In genomic region chr3:103052236-103052830, GRCh38 we compare ENCODE assay signal across 13 cellular contexts.
DNase-seq lines count a peak whose midpoint lies in the region; ATAC-seq and TF ChIP-seq lines count a peak whose summit lies in the region.
"Had no signal": no experiment of that assay in that cellular context is flagged by ENCODE, and none has a peak within 500 bp of the region (broad histone marks: within the 10 kb centered on the region; RNA-seq: fewer than 3 reads in every experiment).

No MANE protein-coding gene starts in this region.

- no peaks in the 10 kb centered on the region for H3K4me1 ChIP-seq in Peyer's patch
- H3K4me1 ChIP-seq in MM.1S (ENCODE audit: low read length): 0 out of 2 replicates have a peak, but pooled peaks cover 2% of the 10 kb centered on the region
- H3K4me1 ChIP-seq: esophagus squamous epithelium, parathyroid adenoma had no signal

- no peak overlapping the region for H2AFZ ChIP-seq in MM.1S (ENCODE audit: low read length)
- H2AFZ ChIP-seq: parathyroid adenoma had no signal

- no peaks in the 10 kb centered on the region for H3K9me2 ChIP-seq in MM.1S (replicated peaks; ENCODE audit: insufficient read depth, low read length)

- H3K36me3 ChIP-seq in Peyer's patch (no peaks in the 10 kb centered on the region), MM.1S (replicated peaks; ENCODE audit: insufficient read depth, low read length) (no peaks in the 10 kb centered on the region)
- H3K36me3 ChIP-seq: esophagus squamous epithelium, thoracic aorta had no signal

- H3K79me2 ChIP-seq in MM.1S (ENCODE audit: low read length): no peaks in the 10 kb centered on the region
- H3K79me2 ChIP-seq: parathyroid adenoma had no signal

- TF ChIP-seq CTCF in Peyer's patch (IDR thresholded peaks at IDR 0.05): no peak
- no peak for TF ChIP-seq CTCF in MM.1S (IDR thresholded peaks at IDR 0.05; ENCODE audit: low read length)
- no peak for TF ChIP-seq CTCF in GM13976 (IDR thresholded peaks at IDR 0.05; ENCODE audit: borderline replicate concordance, control extremely low read depth, extremely low read depth, insufficient read depth, missing control alignments)

- no peak overlapping the region for H3K4me2 ChIP-seq in MM.1S (ENCODE audit: low read depth, low read length)

- H3F3A ChIP-seq in MM.1S (ENCODE audit: insufficient read depth, low read length): no peaks in the 10 kb centered on the region

- in situ Hi-C loops in GM13976 (cut with MboI; ENCODE audit: low sequenced_read_pairs, unreplicated experiment): no loop called here

- intact Hi-C loops in Right ventricle myocardium superior (cut with DNase I): no loop called here
- intact Hi-C loops in sciatic nerve (cut with DNase I): no loop called here

- H3K9me3 ChIP-seq in Peyer's patch (no peaks in the 10 kb centered on the region), MM.1S (replicated peaks; ENCODE audit: insufficient read depth, low read length) (no peaks in the 10 kb centered on the region)
- H3K9me3 ChIP-seq: esophagus squamous epithelium, thoracic aorta had no signal

- no peaks in the 10 kb centered on the region for H3K27me3 ChIP-seq in Peyer's patch
- no peaks in the 10 kb centered on the region for H3K27me3 ChIP-seq in MM.1S (replicated peaks; ENCODE audit: insufficient read depth, low read length)
- H3K27me3 ChIP-seq: esophagus squamous epithelium had no signal

- H4K20me1 ChIP-seq in MM.1S (ENCODE audit: insufficient read depth, low read length): no peaks in the 10 kb centered on the region

- H3K27ac ChIP-seq in Peyer's patch: no peak overlapping the region
- H3K27ac ChIP-seq in MM.1S (ENCODE audit: low read length): no peak overlapping the region
- H3K27ac ChIP-seq: esophagus squamous epithelium, parathyroid adenoma, thoracic aorta had no signal

- DNase-seq in ELR (ENCODE audit: low read depth): peak; percentile 57
- peak in 2 of 3 donors; percentile 51 to 79 for DNase-seq in Peyer's patch
- peak; percentile 51 for DNase-seq in Right ventricle myocardium superior
- DNase-seq in sciatic nerve (ENCODE audit: low spot score): peak; percentile 66
- DNase-seq in MM.1S: no peak
- DNase-seq in GM13976 (ENCODE audit: low spot score): no peak
- DNase-seq in stimulated activated naive CD8-positive, alpha-beta T cell treated with anti-CD3 and anti-CD28 coated beads, Interleukin-15, Interleukin-2, amounts not matched to agents 100 U/mL and 50 U/mL, for 24 hours: no peak
- DNase-seq: activated T-cell treated with anti-CD3 and anti-CD28 coated beads, Interleukin-2, amount 50 U/mL, for 4 hours; esophagus squamous epithelium; NCI-H187 had no signal

- ATAC-seq in Right ventricle myocardium superior (ENCODE audit: poor library complexity) (peak; percentile 78), sciatic nerve (peak; percentile 71), HG03354 (IDR thresholded peaks at IDR 0.05; ENCODE audit: poor library complexity, severe bottlenecking, unreplicated experiment) (no peak)
- ATAC-seq in stimulated activated naive CD8-positive, alpha-beta T cell treated with anti-CD3 and anti-CD28 coated beads, Interleukin-15, Interleukin-2, amounts not matched to agents 100 U/mL and 50 U/mL, for 24 hours: no peak
- ATAC-seq: activated T-cell treated with anti-CD3 and anti-CD28 coated beads, Interleukin-2, amount 50 U/mL, for 4 hours had no signal

- no peak for TF ChIP-seq POLR2A in Peyer's patch (IDR thresholded peaks at IDR 0.05)

- H3K4me3 ChIP-seq in Peyer's patch: no peak overlapping the region
- H3K4me3 ChIP-seq in MM.1S (ENCODE audit: low read length): no peak overlapping the region
- H3K4me3 ChIP-seq: esophagus squamous epithelium, thoracic aorta had no signal

- H3K9ac ChIP-seq in MM.1S (ENCODE audit: low read length): no peak overlapping the region
- H3K9ac ChIP-seq: parathyroid adenoma had no signal

Comparison
In these comparisons a context has a peak if more than half of its experiments do, and no peak if none do; other contexts are left out.
1. DNase-seq: peak in ELR (single experiment), Peyer's patch (2 of 3), Right ventricle myocardium superior (single experiment) and sciatic nerve (single experiment); none in MM.1S (single experiment), GM13976 (single experiment) and stimulated activated naive CD8-positive, alpha-beta T cell treated with anti-CD3 and anti-CD28 coated beads, Interleukin-15, Interleukin-2, amounts not matched to agents 100 U/mL and 50 U/mL, for 24 hours (single experiment).
2. ATAC-seq: peak in Right ventricle myocardium superior (single experiment) and sciatic nerve (single experiment); none in stimulated activated naive CD8-positive, alpha-beta T cell treated with anti-CD3 and anti-CD28 coated beads, Interleukin-15, Interleukin-2, amounts not matched to agents 100 U/mL and 50 U/mL, for 24 hours (single experiment) and HG03354 (single experiment).